Comparison of ENCODE assay signal across 9 cellular contexts in the genomic region with DNA sequence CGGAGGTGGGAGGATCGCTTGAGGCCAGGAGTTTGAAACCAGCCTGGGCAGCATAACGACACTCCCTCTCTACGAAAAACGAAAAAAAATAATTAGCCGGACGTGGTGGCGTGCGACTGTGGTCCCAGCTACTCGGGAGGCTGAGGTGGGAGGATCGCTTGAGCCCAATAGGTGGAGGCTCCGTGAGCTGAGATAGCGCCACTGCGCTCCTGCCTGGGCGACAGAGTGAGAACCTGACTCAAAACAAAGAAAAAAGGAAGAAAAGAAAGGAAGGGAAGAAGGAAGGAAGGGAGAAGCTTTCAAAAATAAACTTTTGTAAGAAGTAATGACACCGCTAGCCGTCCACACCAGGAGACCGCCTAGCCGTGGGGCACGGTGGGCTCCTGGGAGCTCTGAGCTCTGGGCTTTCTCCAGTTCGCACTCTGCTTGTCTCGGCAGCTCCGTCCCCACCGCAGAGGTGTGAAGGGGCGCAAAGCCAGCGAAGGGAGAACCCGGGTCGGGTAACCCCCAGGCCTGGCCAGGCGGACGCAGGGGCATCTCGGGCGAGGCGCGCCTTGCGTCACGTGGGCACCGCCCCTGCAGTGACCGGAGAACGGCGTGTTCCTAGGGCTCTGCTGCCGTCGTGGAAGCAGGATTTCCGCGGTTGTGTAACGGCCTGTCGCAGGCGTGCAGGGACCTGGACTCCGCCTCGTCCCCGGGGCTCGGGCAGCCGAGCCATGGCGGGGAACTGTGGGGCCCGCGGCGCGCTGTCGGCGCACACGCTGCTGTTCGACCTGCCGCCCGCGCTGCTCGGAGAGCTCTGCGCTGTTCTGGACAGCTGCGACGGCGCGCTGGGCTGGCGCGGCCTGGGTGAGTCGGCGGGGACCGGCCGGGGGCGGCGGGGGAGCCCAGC. TPM values are rescaled to one million over a fixed set of nuclear protein-coding genes. Genes with fewer than 3 reads are reported as not detected.
A peak's percentile ranks its signal among the peaks of the same experiment; 100 is the strongest.
DNase-seq lines count a peak whose midpoint lies in the region; ATAC-seq, FAIRE-seq and TF ChIP-seq lines count a peak whose summit lies in the region.
"Had no signal": no experiment of that assay in that cellular context is flagged by ENCODE, and none has a peak within 500 bp of the region (broad histone marks: within the 10 kb centered on the region; RNA-seq: fewer than 3 reads in every experiment).

A gene with protein sequence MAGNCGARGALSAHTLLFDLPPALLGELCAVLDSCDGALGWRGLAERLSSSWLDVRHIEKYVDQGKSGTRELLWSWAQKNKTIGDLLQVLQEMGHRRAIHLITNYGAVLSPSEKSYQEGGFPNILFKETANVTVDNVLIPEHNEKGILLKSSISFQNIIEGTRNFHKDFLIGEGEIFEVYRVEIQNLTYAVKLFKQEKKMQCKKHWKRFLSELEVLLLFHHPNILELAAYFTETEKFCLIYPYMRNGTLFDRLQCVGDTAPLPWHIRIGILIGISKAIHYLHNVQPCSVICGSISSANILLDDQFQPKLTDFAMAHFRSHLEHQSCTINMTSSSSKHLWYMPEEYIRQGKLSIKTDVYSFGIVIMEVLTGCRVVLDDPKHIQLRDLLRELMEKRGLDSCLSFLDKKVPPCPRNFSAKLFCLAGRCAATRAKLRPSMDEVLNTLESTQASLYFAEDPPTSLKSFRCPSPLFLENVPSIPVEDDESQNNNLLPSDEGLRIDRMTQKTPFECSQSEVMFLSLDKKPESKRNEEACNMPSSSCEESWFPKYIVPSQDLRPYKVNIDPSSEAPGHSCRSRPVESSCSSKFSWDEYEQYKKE (plus strand): TSS at position 631 of the 892 bp plus-strand sequence. CDS start 86 bp downstream, at position 717.

- no peak for TF ChIP-seq CTCF in HFF-Myc (IDR thresholded peaks at IDR 0.05; ENCODE audit: low read depth, low read length, missing control alignments)
- TF ChIP-seq CTCF in pancreas (IDR thresholded peaks at IDR 0.05), result no peak

- no peaks in the 10 kb centered on the region for H3K9me3 ChIP-seq in pancreas

- peaks cover 48% of the 10 kb centered on the region for H3K27me3 Mint-ChIP-seq in activated naive CD4-positive, alpha-beta T cell treated with anti-CD3 and anti-CD28 coated beads for 36 hours (ENCODE audit: low read depth)

- no peaks in the 10 kb centered on the region for H3K36me3 ChIP-seq in pancreas

- peaks cover 0 to 10% (median 0%) of the 10 kb centered on the region in 4 donors for H3K27me3 ChIP-seq in pancreas

- H3K9me3 Mint-ChIP-seq in activated naive CD4-positive, alpha-beta T cell treated with anti-CD3 and anti-CD28 coated beads for 36 hours, result no peaks in the 10 kb centered on the region

- intact Hi-C loops in activated naive CD4-positive, alpha-beta T cell treated with anti-CD3 and anti-CD28 coated beads for 36 hours (cut with micrococcal nuclease), result loop anchor here (2.0 kb wide), 1 partner anchor 20 kb away; a partner anchor contains a TSS
- intact Hi-C loops in Right ventricle myocardium inferior (cut with DNase I) (loop anchor here (1.0 kb wide), 1 partner anchor 20 kb away; a partner anchor contains a TSS), pancreas (cut with DNase I) (no loop called here)

- peak within 1 kb of the TSS; percentile 71 for H3K4me3 Mint-ChIP-seq in activated naive CD4-positive, alpha-beta T cell treated with anti-CD3 and anti-CD28 coated beads for 36 hours

- peak within 1 kb of the TSS in 3 of 4 donors; percentile 33 to 68 (median 67) for H3K27ac ChIP-seq in pancreas

- H3K4me3 ChIP-seq in HFF-Myc (replicated peaks; ENCODE audit: low read depth, low read length) (peak within 1 kb of the TSS; percentile 46), pancreas (peak within 1 kb of the TSS; percentile 19 to 51 (median 36))

- DNase-seq in NCI-H146 (lab: John Stamatoyannopoulos, UW), result peak; percentile 9
- DNase-seq in NCI-H146 treated with DMSO at 0.1 percent for 48 hours (lab: John Stamatoyannopoulos, UW; ENCODE audit: unreplicated experiment), result no peak
- no peak for DNase-seq in HFF-Myc (ENCODE audit: extremely low read depth, low read depth)
- DNase-seq in NCI-H2107 (lab: John Stamatoyannopoulos, UW), result peak; percentile 8
- DNase-seq in activated naive CD4-positive, alpha-beta T cell treated with anti-CD3 and anti-CD28 coated beads for 36 hours, result peak; percentile 41
- DNase-seq in Right ventricle myocardium inferior (ENCODE audit: missing footprints), result peak; percentile 96
- DNase-seq in pancreas, result peak; percentile 25 to 75 (median 50)
- no peak for DNase-seq in NCI-H1436 (lab: John Stamatoyannopoulos, UW)

- H3K36me3 Mint-ChIP-seq in activated naive CD4-positive, alpha-beta T cell treated with anti-CD3 and anti-CD28 coated beads for 36 hours (ENCODE audit: low read depth), result no peaks in the 10 kb centered on the region

- peaks cover 6% of the 10 kb centered on the region for H3K4me1 Mint-ChIP-seq in activated naive CD4-positive, alpha-beta T cell treated with anti-CD3 and anti-CD28 coated beads for 36 hours (ENCODE audit: low read depth)

- CTCF ChIA-PET in activated naive CD4-positive, alpha-beta T cell treated with anti-CD3 and anti-CD28 coated beads for 36 hours (lab: Charles Lee), result interaction anchor here (0.7 kb wide), 1 partner anchor 19 kb away, joined by 5 read pairs; a partner anchor contains a TSS

- 19% methylated on average over 74 to 78 of the region's 78 CpGs for WGBS in pancreas, 2 donors

- peak; percentile 97 for ATAC-seq in Right ventricle myocardium inferior
- peak; percentile 53 to 89 (median 82) for ATAC-seq in pancreas

- no peak for FAIRE-seq in pancreas (lab: Jason Lieb, UNC)
- FAIRE-seq: colon had no signal

- H3K27ac Mint-ChIP-seq in activated naive CD4-positive, alpha-beta T cell treated with anti-CD3 and anti-CD28 coated beads for 36 hours, result no peak within 1 kb of the TSS

- no peaks in the 10 kb centered on the region for H3K4me1 ChIP-seq in pancreas

RNA-seq across cellular contexts. Expression of the gene that starts here (rescaled TPM):
- under 1 TPM; 0.32 to 0.38 TPM for total RNA-seq in activated naive CD4-positive, alpha-beta T cell treated with anti-CD3 and anti-CD28 coated beads for 36 hours
- total RNA-seq in Right ventricle myocardium inferior (5.0 TPM), pancreas (1 to 10 TPM in 4 of 6 donors, under 1 TPM in 2; 0.55 to 5.3 (median 1.8) TPM)
- 1 to 10 TPM; 1.1 TPM for polyA plus RNA-seq in pancreas

Comparison
In these comparisons a context has a peak if more than half of its experiments do, and no peak if none do; other contexts are left out.
1. DNase-seq: peak in NCI-H146 (single experiment), NCI-H2107 (single experiment), Right ventricle myocardium inferior (single experiment) and pancreas (6 of 6); none in NCI-H146 treated with DMSO at 0.1 percent for 48 hours (single experiment), HFF-Myc (single experiment) and NCI-H1436 (single experiment).
2. Peak in DNase-seq in activated naive CD4-positive, alpha-beta T cell treated with anti-CD3 and anti-CD28 coated beads for 36 hours; RNA of the gene not detected or under 1 TPM.
3. intact Hi-C loops: an anchor here in activated naive CD4-positive, alpha-beta T cell treated with anti-CD3 and anti-CD28 coated beads for 36 hours (2.0 kb wide) and Right ventricle myocardium inferior (1.0 kb wide); none called in pancreas.